ENCODE assay signal across 22 cellular contexts in the genomic region with DNA sequence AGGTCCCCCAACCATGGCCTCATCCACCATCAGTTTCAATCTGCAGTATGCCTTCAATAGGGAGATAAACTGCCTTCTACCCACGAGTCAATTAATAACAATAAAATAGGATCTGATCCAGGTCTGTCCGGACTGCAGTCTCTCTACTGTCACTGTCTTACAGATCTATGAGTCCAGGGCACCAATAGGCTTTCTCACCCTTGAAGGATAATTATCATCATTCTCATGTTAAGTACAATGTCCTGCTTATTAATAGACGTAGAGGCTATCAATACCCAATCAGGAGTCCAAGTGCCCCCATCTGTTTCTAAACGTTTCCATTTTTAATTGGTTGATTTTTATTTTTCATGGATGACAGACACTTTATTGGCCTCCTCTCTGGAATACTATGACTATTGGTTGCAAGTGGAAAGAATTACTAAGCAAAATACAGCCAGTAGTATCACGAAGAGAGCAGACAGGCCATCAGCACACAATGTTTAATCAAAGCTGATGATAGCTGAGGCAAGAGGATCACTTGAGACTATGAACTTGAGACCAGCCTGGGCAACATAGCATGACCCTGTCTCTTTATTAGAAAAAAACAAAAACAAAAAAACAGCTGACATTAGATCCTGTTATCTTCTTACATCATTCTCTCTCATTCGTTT.
DNase-seq lines count a peak whose midpoint lies in the region; ATAC-seq and TF ChIP-seq lines count a peak whose summit lies in the region.
"Had no signal": no experiment of that assay in that cellular context is flagged by ENCODE, and none has a peak within 500 bp of the region (broad histone marks: within the 10 kb centered on the region; RNA-seq: fewer than 3 reads in every experiment).

No MANE protein-coding gene starts in this region.

- peak; percentile 50 for ATAC-seq in Right ventricle myocardium superior (ENCODE audit: poor library complexity)
- no peak for ATAC-seq in right cardiac atrium
- ATAC-seq in heart right ventricle = peak in 5 of 8 donors; percentile 15 to 83 (median 52)
- ATAC-seq in left lung = no peak
- ATAC-seq: GM12878 had no signal

- no peak for TF ChIP-seq CTCF in heart right ventricle (IDR thresholded peaks at IDR 0.05)
- no peak for TF ChIP-seq CTCF in left lung (IDR thresholded peaks at IDR 0.05)

- DNase-seq in Right ventricle myocardium superior = no peak
- no peak for DNase-seq in right cardiac atrium
- DNase-seq in heart right ventricle = no peak
- DNase-seq in cardiac septum (ENCODE audit: low spot score) = no peak
- DNase-seq in left lung = no peak
- DNase-seq: 8988T; ACHN; BE2C; C1 segment of cervical spinal cord; CD4-positive, alpha-beta memory T cell; CD4-positive, CD25-positive, alpha-beta regulatory T cell; CD8-positive, alpha-beta memory T cell; COR-L47; DMS 273 treated with DMSO at 0.1 percent for 48 hours; DMS153; DMS79; DND-41; EL; GDM1 had no signal

- peak overlapping the region; percentile 16; the same call in 1 of the 2 replicates for H3K4me2 ChIP-seq in BLaER1
- H3K4me2 ChIP-seq in BLaER1 treated with 17β-estradiol and CSF1 and Interleukin-3, amounts not matched to agents 10 nM and 100 nM = peak overlapping the region in 8 of 11 experiments; percentile 8 to 60 (median 30); a peak in 13 of 22 replicates

- H3K9me3 ChIP-seq in right cardiac atrium (ENCODE audit: control insufficient read depth, low read length) = no peaks in the 10 kb centered on the region
- no peaks in the 10 kb centered on the region for H3K9me3 ChIP-seq in heart right ventricle
- peaks cover 43% of the 10 kb centered on the region for H3K9me3 ChIP-seq in BLaER1
- H3K9me3 ChIP-seq in BLaER1 treated with 17β-estradiol and CSF1 and Interleukin-3, amounts not matched to agents 10 nM and 100 nM (replicated peaks in 1 of 11) = peaks cover 0 to 66% (median 40%) of the 10 kb centered on the region in 11 experiments; a peak in 16 of 22 replicates
- H3K9me3 ChIP-seq in left lung = no peaks in the 10 kb centered on the region
- H3K9me3 ChIP-seq: BE2C had no signal

- H3K4me3 ChIP-seq in right cardiac atrium (ENCODE audit: low read length) (no peak overlapping the region), heart right ventricle (no peak overlapping the region), BLaER1 (no peak overlapping the region), left lung (no peak overlapping the region)
- no peak overlapping the region for H3K4me3 ChIP-seq in BLaER1 treated with 17β-estradiol and CSF1 and Interleukin-3, amounts not matched to agents 10 nM and 100 nM
- H3K4me3 ChIP-seq: GM12878 had no signal

- H4K20me1 ChIP-seq in BLaER1 = no peaks in the 10 kb centered on the region
- H4K20me1 ChIP-seq in BLaER1 treated with 17β-estradiol and CSF1 and Interleukin-3, amounts not matched to agents 10 nM and 100 nM = no peaks in the 10 kb centered on the region

- 64% methylated on average over 6 of the region's 6 CpGs for WGBS in right cardiac atrium
- 52 to 60% methylated on average over 6 of the region's 6 CpGs for WGBS in heart right ventricle, 2 donors

- H3K27ac ChIP-seq in right cardiac atrium (ENCODE audit: low read length) = no peak overlapping the region
- no peak overlapping the region for H3K27ac ChIP-seq in heart right ventricle
- peak overlapping the region; percentile 37; the same call in 1 of the 2 replicates for H3K27ac ChIP-seq in BLaER1
- H3K27ac ChIP-seq in BLaER1 treated with 17β-estradiol and CSF1 and Interleukin-3, amounts not matched to agents 10 nM and 100 nM = peak overlapping the region in 5 of 11 experiments; percentile 31 to 73 (median 67); a peak in 8 of 22 replicates
- no peak overlapping the region for H3K27ac ChIP-seq in left lung

- intact Hi-C loops in Right ventricle myocardium superior (cut with DNase I) (no loop called here), right cardiac atrium (cut with DNase I) (no loop called here), heart right ventricle (cut with DNase I) (no loop called here), cardiac septum (cut with DNase I) (no loop called here), left lung (cut with DNase I) (no loop called here)

- H3K27me3 ChIP-seq in right cardiac atrium (ENCODE audit: control insufficient read depth, insufficient read depth) = no peaks in the 10 kb centered on the region
- H3K27me3 ChIP-seq in heart right ventricle = no peaks in the 10 kb centered on the region
- H3K27me3 ChIP-seq in BLaER1 = no peaks in the 10 kb centered on the region
- no peaks in the 10 kb centered on the region for H3K27me3 ChIP-seq in BLaER1 treated with 17β-estradiol and CSF1 and Interleukin-3, amounts not matched to agents 10 nM and 100 nM
- no peaks in the 10 kb centered on the region for H3K27me3 ChIP-seq in left lung
- H3K27me3 ChIP-seq: BE2C had no signal

- no peak overlapping the region for H3K9ac ChIP-seq in BLaER1
- no peak overlapping the region; a peak in 1 of 22 replicates for H3K9ac ChIP-seq in BLaER1 treated with 17β-estradiol and CSF1 and Interleukin-3, amounts not matched to agents 10 nM and 100 nM

- H3K4me1 ChIP-seq in right cardiac atrium (ENCODE audit: control insufficient read depth, insufficient read depth, low read length) (peaks cover 7% of the 10 kb centered on the region), heart right ventricle (peaks cover 0 to 47% (median 12%) of the 10 kb centered on the region in 9 donors), BLaER1 (peaks cover 59% of the 10 kb centered on the region), left lung (no peaks in the 10 kb centered on the region)
- peaks cover 25 to 59% (median 43%) of the 10 kb centered on the region in 10 experiments for H3K4me1 ChIP-seq in BLaER1 treated with 17β-estradiol and CSF1 and Interleukin-3, amounts not matched to agents 10 nM and 100 nM

- H3K36me3 ChIP-seq in heart right ventricle = no peaks in the 10 kb centered on the region
- H3K36me3 ChIP-seq in BLaER1 = peaks cover 5% of the 10 kb centered on the region; the same call in 1 of the 2 replicates
- peaks cover 0 to 8% (median 0%) of the 10 kb centered on the region in 11 experiments; a peak in 2 of 22 replicates for H3K36me3 ChIP-seq in BLaER1 treated with 17β-estradiol and CSF1 and Interleukin-3, amounts not matched to agents 10 nM and 100 nM
- H3K36me3 ChIP-seq in left lung = no peaks in the 10 kb centered on the region
- H3K36me3 ChIP-seq: BE2C had no signal

Comparison
In these comparisons a context has a peak if more than half of its experiments do, and no peak if none do; other contexts are left out.
1. ATAC-seq: peak in Right ventricle myocardium superior (single experiment) and heart right ventricle (5 of 8); none in right cardiac atrium (0 of 2) and left lung (single experiment).